In genomic region chr2:86783615-86784339, GRCh38 we compare ENCODE assay signal across 10 cellular contexts. TPM values are rescaled to one million over a fixed set of nuclear protein-coding genes. Genes with fewer than 3 reads are reported as not detected.
DNase-seq lines count a peak whose midpoint lies in the region; ATAC-seq, FAIRE-seq and TF ChIP-seq lines count a peak whose summit lies in the region.
"Had no signal": no experiment of that assay in that cellular context is flagged by ENCODE, and none has a peak within 500 bp of the region (broad histone marks: within the 10 kb centered on the region; RNA-seq: fewer than 3 reads in every experiment).

No MANE protein-coding gene starts in this region.

- no peak for TF ChIP-seq POLR2A in GM12892 (IDR thresholded peaks at IDR 0.05; ENCODE audit: low read depth, low read length)

- intact Hi-C loops in Right ventricle myocardium superior (cut with DNase I): no loop called here
- intact Hi-C loops in activated T-helper 2 cell treated with anti-CD3 and anti-CD28 coated beads, Interferon-gamma antibody, Interleukin-2, Interleukin-4, amounts not matched to agents 10 μg/mL and 5 μg/mL and 100 μg/mL, durations not matched to agents 14 hours and 24 hours and 36 hours (cut with micrococcal nuclease): no loop called here

- peak; percentile 61 for FAIRE-seq in GM12892 (lab: Jason Lieb, UNC)
- FAIRE-seq: HTR-8/SVneo had no signal

- peak overlapping the region in 1 of 3 donors; percentile 24 for H3K4me3 Mint-ChIP-seq in T-cell
- H3K4me3 Mint-ChIP-seq in activated T-helper 2 cell treated with anti-CD3 and anti-CD28 coated beads, Interferon-gamma antibody, Interleukin-2, Interleukin-4, amounts not matched to agents 10 μg/mL and 5 μg/mL and 100 μg/mL, durations not matched to agents 14 hours and 24 hours and 36 hours (ENCODE audit: low read depth): no peak overlapping the region

- no peak for DNase-seq in GM12892 (ENCODE audit: insufficient read length)
- DNase-seq in T-cell: peak in 2 of 34 experiments; percentile 15 to 24
- no peak for DNase-seq in activated gamma-delta T cell (lab: John Stamatoyannopoulos, UW)
- no peak for DNase-seq in Right ventricle myocardium superior
- no peak for DNase-seq in DMS114 treated with DMSO at 0.1 percent for 48 hours (lab: John Stamatoyannopoulos, UW; ENCODE audit: unreplicated experiment)
- DNase-seq in activated T-helper 2 cell treated with anti-CD3 and anti-CD28 coated beads, Interferon-gamma antibody, Interleukin-2, Interleukin-4, amounts not matched to agents 10 μg/mL and 5 μg/mL and 100 μg/mL, durations not matched to agents 14 hours and 24 hours and 36 hours (ENCODE audit: low spot score): no peak
- DNase-seq: Peyer's patch had no signal

- no peaks in the 10 kb centered on the region for H3K9me3 Mint-ChIP-seq in T-cell
- no peaks in the 10 kb centered on the region for H3K9me3 Mint-ChIP-seq in activated T-helper 2 cell treated with anti-CD3 and anti-CD28 coated beads, Interferon-gamma antibody, Interleukin-2, Interleukin-4, amounts not matched to agents 10 μg/mL and 5 μg/mL and 100 μg/mL, durations not matched to agents 14 hours and 24 hours and 36 hours

- H3K36me3 Mint-ChIP-seq in T-cell: no peaks in the 10 kb centered on the region
- H3K36me3 Mint-ChIP-seq in activated T-helper 2 cell treated with anti-CD3 and anti-CD28 coated beads, Interferon-gamma antibody, Interleukin-2, Interleukin-4, amounts not matched to agents 10 μg/mL and 5 μg/mL and 100 μg/mL, durations not matched to agents 14 hours and 24 hours and 36 hours (ENCODE audit: low read depth): no peaks in the 10 kb centered on the region

- ATAC-seq in GM19395 (IDR thresholded peaks at IDR 0.05; ENCODE audit: unreplicated experiment): peak; percentile 98
- peak; percentile 94 for ATAC-seq in HG02981 (IDR thresholded peaks at IDR 0.05; ENCODE audit: unreplicated experiment)
- ATAC-seq in T-cell (replicated peaks in 1 of 4): peak in 1 of 4 experiments; percentile 8
- ATAC-seq in Right ventricle myocardium superior (ENCODE audit: poor library complexity): no peak

- H3K27me3 Mint-ChIP-seq in T-cell: peaks cover 7 to 12% of the 10 kb centered on the region in 2 donors
- peaks cover 22% of the 10 kb centered on the region for H3K27me3 Mint-ChIP-seq in activated T-helper 2 cell treated with anti-CD3 and anti-CD28 coated beads, Interferon-gamma antibody, Interleukin-2, Interleukin-4, amounts not matched to agents 10 μg/mL and 5 μg/mL and 100 μg/mL, durations not matched to agents 14 hours and 24 hours and 36 hours (ENCODE audit: low read depth)

- POLR2A ChIA-PET in T-cell (lab: Charles Lee): interaction anchor here in 1 of 2 donors (0.5 to 0.6 kb wide), 2 partner anchors 19 to 106 kb away, joined by 3 read pairs; no protein-coding TSS in a partner anchor

- peak overlapping the region; percentile 37 to 82 for H3K27ac Mint-ChIP-seq in T-cell
- no peak overlapping the region for H3K27ac Mint-ChIP-seq in activated T-helper 2 cell treated with anti-CD3 and anti-CD28 coated beads, Interferon-gamma antibody, Interleukin-2, Interleukin-4, amounts not matched to agents 10 μg/mL and 5 μg/mL and 100 μg/mL, durations not matched to agents 14 hours and 24 hours and 36 hours

- peaks cover 35 to 53% (median 38%) of the 10 kb centered on the region in 3 donors for H3K4me1 Mint-ChIP-seq in T-cell
- H3K4me1 Mint-ChIP-seq in activated T-helper 2 cell treated with anti-CD3 and anti-CD28 coated beads, Interferon-gamma antibody, Interleukin-2, Interleukin-4, amounts not matched to agents 10 μg/mL and 5 μg/mL and 100 μg/mL, durations not matched to agents 14 hours and 24 hours and 36 hours (ENCODE audit: low read depth): peaks cover 5% of the 10 kb centered on the region

- CTCF ChIA-PET in T-cell (lab: Charles Lee): interaction anchor here in 1 of 2 donors (1.5 to 2.3 kb wide), 2 partner anchors 12 to 19 kb away, joined by 4 to 6 read pairs; no protein-coding TSS in a partner anchor

RNA-seq across cellular contexts. Expression of gene CD8A, which starts 6.9 kb away (rescaled TPM):
- polyA plus RNA-seq in GM12892 (2012; ENCODE audit: missing spikeins): not detected
- total RNA-seq in T-cell (100 to 1,000 TPM in 4 of 5 donors, 10 to 100 TPM in 1; 92.1 to 194 (median 158) TPM), Right ventricle myocardium superior (0.51 TPM)
- total RNA-seq in activated T-helper 2 cell treated with anti-CD3 and anti-CD28 coated beads, Interferon-gamma antibody, Interleukin-2, Interleukin-4, amounts not matched to agents 10 μg/mL and 5 μg/mL and 100 μg/mL, durations not matched to agents 14 hours and 24 hours and 36 hours: 1.8 and 2.8 TPM in 2 replicates

Comparison
In these comparisons a context has a peak if more than half of its experiments do, and no peak if none do; other contexts are left out.
1. RNA of gene CD8A, which starts 6.9 kb away (total RNA-seq): 92.1 to 194 TPM in T-cell; 1.8 to 2.8 TPM in activated T-helper 2 cell treated with anti-CD3 and anti-CD28 coated beads, Interferon-gamma antibody, Interleukin-2, Interleukin-4, amounts not matched to agents 10 μg/mL and 5 μg/mL and 100 μg/mL, durations not matched to agents 14 hours and 24 hours and 36 hours and 0.51 TPM in Right ventricle myocardium superior (single experiment); every median in the first group is over 10 times any median in the second.